ENCODE assay signal across 1 cellular context in genomic region chr14:21514341-21514740, GRCh38.
TF ChIP-seq lines count a peak whose summit lies in the region.

No MANE protein-coding gene starts in this region.

TF ChIP-seq in H1, 55 proteins besides CTCF, POLR2A, EP300 and RAD21:
- TF ChIP-seq JUN (IDR thresholded peaks at IDR 0.05; ENCODE audit: low read depth, low read length) (no peak), SUZ12 (IDR thresholded peaks at IDR 0.05; ENCODE audit: low read length) (no peak), BACH1 (IDR thresholded peaks at IDR 0.05; ENCODE audit: low read length) (no peak), TEAD4 (IDR thresholded peaks at IDR 0.05; ENCODE audit: low read depth, low read length) (no peak), HDAC6 (IDR thresholded peaks at IDR 0.05; ENCODE audit: low read depth, low read length) (no peak), EGR1 (IDR thresholded peaks at IDR 0.05; ENCODE audit: borderline replicate concordance, low read depth, low read length) (no peak), SIRT6 (IDR thresholded peaks at IDR 0.05; ENCODE audit: low read length) (no peak), KDM1A (IDR thresholded peaks at IDR 0.05; ENCODE audit: borderline replicate concordance, low read length) (no peak), TAF1 (IDR thresholded peaks at IDR 0.05; ENCODE audit: low read depth, low read length) (no peak), CHD1 (IDR thresholded peaks at IDR 0.05; ENCODE audit: low read depth, low read length) (no peak), JUND (IDR thresholded peaks at IDR 0.05; ENCODE audit: low read length) (no peak), KDM4A (IDR thresholded peaks at IDR 0.05; ENCODE audit: low read depth, low read length, severe bottlenecking) (no peak), SIN3A (conservative IDR thresholded peaks at IDR 0.05 in 1 of 2, IDR thresholded peaks at IDR 0.05 in 1 of 2; ENCODE audit: low read depth in 1 of 2, low read length in 2 of 2) (no peak)
- TF ChIP-seq, protein P1, sequence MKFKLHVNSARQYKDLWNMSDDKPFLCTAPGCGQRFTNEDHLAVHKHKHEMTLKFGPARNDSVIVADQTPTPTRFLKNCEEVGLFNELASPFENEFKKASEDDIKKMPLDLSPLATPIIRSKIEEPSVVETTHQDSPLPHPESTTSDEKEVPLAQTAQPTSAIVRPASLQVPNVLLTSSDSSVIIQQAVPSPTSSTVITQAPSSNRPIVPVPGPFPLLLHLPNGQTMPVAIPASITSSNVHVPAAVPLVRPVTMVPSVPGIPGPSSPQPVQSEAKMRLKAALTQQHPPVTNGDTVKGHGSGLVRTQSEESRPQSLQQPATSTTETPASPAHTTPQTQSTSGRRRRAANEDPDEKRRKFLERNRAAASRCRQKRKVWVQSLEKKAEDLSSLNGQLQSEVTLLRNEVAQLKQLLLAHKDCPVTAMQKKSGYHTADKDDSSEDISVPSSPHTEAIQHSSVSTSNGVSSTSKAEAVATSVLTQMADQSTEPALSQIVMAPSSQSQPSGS (IDR thresholded peaks at IDR 0.05; ENCODE audit: low read length) = no peak
